28 cellular contexts compared by ENCODE assay signal in genomic region chr13:53042897-53043296, GRCh38. TPM values are rescaled to one million over a fixed set of nuclear protein-coding genes. Genes with fewer than 3 reads are reported as not detected.
"Had no signal": no experiment of that assay in that cellular context is flagged by ENCODE, and none has a peak within 500 bp of the region (broad histone marks: within the 10 kb centered on the region; RNA-seq: fewer than 3 reads in every experiment).

No MANE protein-coding gene starts in this region.

- H3K9me3 ChIP-seq: neutrophil, upper lobe of left lung, vagina had no signal

- DNase-seq: activated CD4-positive, alpha-beta memory T cell treated with anti-CD3 and anti-CD28 coated beads, Interleukin-2, amount 10 ng/mL, durations not matched to agents 7 days and 5 days; activated CD4-positive, alpha-beta T cell treated with anti-CD3 and anti-CD28 coated beads, Interleukin-2, amount 10 ng/mL, durations not matched to agents 7 days and 5 days; activated CD4-positive, CD25-positive, alpha-beta regulatory T cell treated with anti-CD3 and anti-CD28 coated beads, Interleukin-2, amount 50 U/mL, for 72 hours; activated CD8-positive, alpha-beta memory T cell treated with anti-CD3 and anti-CD28 coated beads, Interleukin-2, amount 50 U/mL, for 48 hours; activated naive CD8-positive, alpha-beta T cell treated with anti-CD3 and anti-CD28 coated beads, Interleukin-2, amount 50 U/mL, for 24 hours; activated T-cell treated with anti-CD3 and anti-CD28 coated beads, Interleukin-2, amount 50 U/mL, for 24 hours; anterior cingulate cortex; cerebellar nuclear complex; dorsolateral prefrontal cortex; effector memory CD8-positive, alpha-beta T cell; erythroblast; foreskin fibroblast; head of caudate nucleus; kidney glomerular epithelial cell; midbrain; naive thymus-derived CD8-positive, alpha-beta T cell; small intestine; stimulated activated CD4-positive, alpha-beta T cell treated with anti-CD3 and anti-CD28 coated beads, Interleukin-4, amount 100 ng/mL, for 24 hours; substantia nigra; T-helper 17 cell; T1000; upper lobe of left lung had no signal

- ATAC-seq: activated naive CD8-positive, alpha-beta T cell treated with anti-CD3 and anti-CD28 coated beads, Interleukin-2, amount 50 U/mL, for 24 hours; effector memory CD8-positive, alpha-beta T cell; naive thymus-derived CD8-positive, alpha-beta T cell; sciatic nerve; stimulated activated effector memory CD8-positive, alpha-beta T cell treated with anti-CD3 and anti-CD28 coated beads, Interleukin-12 subunit alpha, Interleukin-12 subunit beta, amount 100 ng/mL, for 72 hours; T-helper 17 cell had no signal

- H3K4me3 ChIP-seq: coronary artery, dorsolateral prefrontal cortex, upper lobe of left lung, vagina had no signal

- H3K36me3 ChIP-seq: upper lobe of left lung, vagina had no signal

- H3K27ac ChIP-seq: coronary artery, neutrophil, upper lobe of left lung, vagina had no signal

- H3K4me1 ChIP-seq: upper lobe of left lung had no signal

- H3K27me3 ChIP-seq: dorsolateral prefrontal cortex, neutrophil, upper lobe of left lung, vagina had no signal

RNA-seq across cellular contexts. Expression of gene OLFM4, which starts 14.3 kb away (rescaled TPM):
- total RNA-seq: activated CD4-positive, alpha-beta memory T cell treated with anti-CD3 and anti-CD28 coated beads, Interleukin-2, amount 10 ng/mL, durations not matched to agents 7 days and 5 days; activated CD4-positive, alpha-beta T cell treated with anti-CD3 and anti-CD28 coated beads, Interleukin-2, amount 10 ng/mL, durations not matched to agents 7 days and 5 days; naive thymus-derived CD8-positive, alpha-beta T cell; osteocyte; T-helper 17 cell had no signal
- polyA plus RNA-seq: naive thymus-derived CD8-positive, alpha-beta T cell had no signal
